Comparison of ENCODE assay signal across 1 cellular context in genomic region chr9:16335788-16336580, GRCh38.
A peak's percentile ranks its signal among the peaks of the same experiment; 100 is the strongest.
TF ChIP-seq lines count a peak whose summit lies in the region.

No MANE protein-coding gene starts in this region.

TF ChIP-seq in A549, 52 proteins besides CTCF, POLR2A, EP300 and RAD21 (continued from another document):
- peak; percentile 63 for TF ChIP-seq HES2 (IDR thresholded peaks at IDR 0.05)
- peak; percentile 73; the same call in 1 of the 2 replicates for TF ChIP-seq HOXB13 (CRISPR knock-in tag; IDR thresholded peaks at IDR 0.05; ENCODE audit: low read depth)
